In genomic region chr19:16862826-16863405, GRCh38 we compare ENCODE assay signal across 1 cellular context.
TF ChIP-seq lines count a peak whose summit lies in the region.

No MANE protein-coding gene starts in this region.

TF ChIP-seq in endothelial cell of umbilical vein, 7 proteins besides CTCF, POLR2A, EP300 and RAD21:
- no peak for TF ChIP-seq EZH2 (IDR thresholded peaks at IDR 0.05; ENCODE audit: borderline replicate concordance, low read depth, low read length, severe bottlenecking)
- TF ChIP-seq JUN (IDR thresholded peaks at IDR 0.05; ENCODE audit: borderline replicate concordance, insufficient read depth, insufficient read length, low read depth), result no peak
- no peak for TF ChIP-seq FOS (IDR thresholded peaks at IDR 0.05; ENCODE audit: borderline replicate concordance, insufficient read depth, low read length)
- no peak for TF ChIP-seq GATA2 (IDR thresholded peaks at IDR 0.05; ENCODE audit: insufficient read depth, insufficient read length, low read depth, low read length)
- no peak for TF ChIP-seq MAX (IDR thresholded peaks at IDR 0.05; ENCODE audit: insufficient read depth, insufficient read length)
- no peak for TF ChIP-seq MYC (IDR thresholded peaks at IDR 0.05; ENCODE audit: low read depth, low read length)
- no peak for TF ChIP-seq POLR2AphosphoS5 (IDR thresholded peaks at IDR 0.05; ENCODE audit: insufficient read depth, low read depth, low read length)
